Comparison of ENCODE assay signal across 11 cellular contexts in the genomic region with DNA sequence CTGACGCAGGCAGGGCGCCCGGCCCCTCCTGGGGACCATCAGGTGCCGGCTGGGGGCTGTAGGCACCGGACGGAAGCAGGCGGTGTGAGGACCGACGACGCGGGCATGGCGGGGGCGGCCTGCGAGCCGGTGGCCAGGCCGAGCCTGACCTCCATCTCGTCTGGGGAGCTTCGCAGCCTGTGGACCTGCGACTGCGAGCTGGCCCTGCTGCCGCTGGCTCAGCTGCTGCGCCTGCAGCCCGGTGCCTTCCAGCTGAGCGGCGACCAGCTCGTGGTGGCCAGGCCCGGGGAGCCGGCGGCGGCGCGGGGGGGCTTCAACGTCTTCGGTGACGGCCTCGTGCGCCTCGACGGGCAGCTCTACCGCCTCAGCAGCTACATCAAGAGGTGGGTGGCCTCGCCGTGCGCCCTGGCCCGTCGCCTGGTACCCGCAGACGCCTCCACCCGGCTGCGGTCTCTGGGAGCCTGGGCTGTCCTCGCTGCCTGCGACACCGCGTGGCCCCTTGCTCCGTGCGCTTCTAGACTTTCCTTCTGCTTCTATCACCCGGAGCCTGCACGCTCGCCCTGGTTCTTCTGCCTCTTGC. TPM values are rescaled to one million over a fixed set of nuclear protein-coding genes. Genes with fewer than 3 reads are reported as not detected.
DNase-seq lines count a peak whose midpoint lies in the region; ATAC-seq and TF ChIP-seq lines count a peak whose summit lies in the region.
"Had no signal": no experiment of that assay in that cellular context is flagged by ENCODE, and none has a peak within 500 bp of the region (broad histone marks: within the 10 kb centered on the region; RNA-seq: fewer than 3 reads in every experiment).

No MANE protein-coding gene starts in this region.

- POLR2A ChIA-PET in activated CD4-positive, alpha-beta memory T cell treated with anti-CD3 and anti-CD28 coated beads, Interleukin-2, amount 10 ng/mL, durations not matched to agents 7 days and 5 days (lab: Charles Lee) = no interaction called here

- peaks cover 10% of the 10 kb centered on the region for H3K4me1 Mint-ChIP-seq in activated CD4-positive, alpha-beta memory T cell treated with anti-CD3 and anti-CD28 coated beads, Interleukin-2, amount 10 ng/mL, durations not matched to agents 7 days and 5 days

- no peaks in the 10 kb centered on the region for H3K9me3 Mint-ChIP-seq in activated CD4-positive, alpha-beta memory T cell treated with anti-CD3 and anti-CD28 coated beads, Interleukin-2, amount 10 ng/mL, durations not matched to agents 7 days and 5 days

- ATAC-seq in HG02759 (IDR thresholded peaks at IDR 0.05; ENCODE audit: unreplicated experiment) (no peak), HG03432 (IDR thresholded peaks at IDR 0.05; ENCODE audit: unreplicated experiment) (no peak)

- H3K36me3 Mint-ChIP-seq in activated CD4-positive, alpha-beta memory T cell treated with anti-CD3 and anti-CD28 coated beads, Interleukin-2, amount 10 ng/mL, durations not matched to agents 7 days and 5 days (ENCODE audit: low read depth) = no peaks in the 10 kb centered on the region

- WGBS in HUES64 = 8% methylated on average over 58 of the region's 58 CpGs

- TF ChIP-seq CTCF in dorsolateral prefrontal cortex (IDR thresholded peaks at IDR 0.05 in 54 of 56, conservative IDR thresholded peaks at IDR 0.05 in 2 of 56; ENCODE audit: low read depth in 1 of 56, partially characterized antibody in 56 of 56) = no peak

- peak overlapping the region; percentile 47; the same call in 1 of the 2 replicates for H3K9ac ChIP-seq in HUES64 (ENCODE audit: low read depth, low read length)
- peak overlapping the region; percentile 47 to 72 (median 56) for H3K9ac ChIP-seq in skeletal muscle tissue (ENCODE audit: low read depth in 1 of 3, low read length in 3 of 3)

- no peak overlapping the region for H3K4me3 Mint-ChIP-seq in activated CD4-positive, alpha-beta memory T cell treated with anti-CD3 and anti-CD28 coated beads, Interleukin-2, amount 10 ng/mL, durations not matched to agents 7 days and 5 days

- H3K9me3 ChIP-seq in HUES64 (ENCODE audit: insufficient read depth, low read depth, low read length) (no peaks in the 10 kb centered on the region), skeletal muscle tissue (ENCODE audit: control insufficient read depth in 3 of 3, low read length in 3 of 3) (no peaks in the 10 kb centered on the region)

- intact Hi-C loops in dorsolateral prefrontal cortex (cut with DNase I) = no loop called here

- H3K36me3 ChIP-seq in HUES64 (ENCODE audit: insufficient read depth, low read length) = no peaks in the 10 kb centered on the region
- H3K36me3 ChIP-seq in skeletal muscle tissue (ENCODE audit: control insufficient read depth in 3 of 3, insufficient read depth in 3 of 3, low read length in 3 of 3) = peaks cover 0 to 3% (median 0%) of the 10 kb centered on the region in 3 donors
- H3K36me3 ChIP-seq: WERI-Rb-1 had no signal

- H3K27me3 ChIP-seq in HUES64 (ENCODE audit: insufficient read depth, low read length) = peaks cover 53% of the 10 kb centered on the region
- H3K27me3 ChIP-seq in dorsolateral prefrontal cortex = peaks cover 0 to 42% (median 13%) of the 10 kb centered on the region in 45 donors
- H3K27me3 ChIP-seq in skeletal muscle tissue (ENCODE audit: control insufficient read depth in 3 of 3, insufficient read depth in 3 of 3, low read length in 3 of 3) = peaks cover 29 to 37% (median 33%) of the 10 kb centered on the region in 3 donors

- no peak overlapping the region for H3K27ac Mint-ChIP-seq in activated CD4-positive, alpha-beta memory T cell treated with anti-CD3 and anti-CD28 coated beads, Interleukin-2, amount 10 ng/mL, durations not matched to agents 7 days and 5 days

- H3K27ac ChIP-seq in HUES64 (ENCODE audit: low read depth, low read length) (no peak overlapping the region), dorsolateral prefrontal cortex (peak overlapping the region in 45 of 59 donors; percentile 1 to 86 (median 67)), skeletal muscle tissue (ENCODE audit: low read depth, low read length) (peak overlapping the region; percentile 58)
- H3K27ac ChIP-seq: WERI-Rb-1 had no signal

- H3K4me3 ChIP-seq in HUES64 (ENCODE audit: low read length) (peak overlapping the region; percentile 52), dorsolateral prefrontal cortex (peak overlapping the region in 45 of 59 donors; percentile 1 to 54 (median 33)), skeletal muscle tissue (ENCODE audit: low read length in 3 of 3) (peak overlapping the region; percentile 61 to 74 (median 65))

- 0 out of 2 replicates have a peak, but pooled peaks cover 3% of the 10 kb centered on the region for H3K4me1 ChIP-seq in HUES64 (ENCODE audit: insufficient read depth, low read length)
- peaks cover 7 to 14% (median 8%) of the 10 kb centered on the region in 3 donors for H3K4me1 ChIP-seq in skeletal muscle tissue (ENCODE audit: control insufficient read depth in 3 of 3, insufficient read depth in 3 of 3, low read length in 3 of 3)

- H3K27me3 Mint-ChIP-seq in activated CD4-positive, alpha-beta memory T cell treated with anti-CD3 and anti-CD28 coated beads, Interleukin-2, amount 10 ng/mL, durations not matched to agents 7 days and 5 days = peaks cover 60% of the 10 kb centered on the region

- CTCF ChIA-PET in activated CD4-positive, alpha-beta memory T cell treated with anti-CD3 and anti-CD28 coated beads, Interleukin-2, amount 10 ng/mL, durations not matched to agents 7 days and 5 days (lab: Charles Lee) = no interaction called here

- DNase-seq in dorsolateral prefrontal cortex (no peak), left kidney (ENCODE audit: low read depth, low spot score) (peak; percentile 75), NCI-H510A (lab: John Stamatoyannopoulos, UW) (no peak)
- DNase-seq in activated CD4-positive, alpha-beta memory T cell treated with anti-CD3 and anti-CD28 coated beads, Interleukin-2, amount 10 ng/mL, durations not matched to agents 7 days and 5 days = no peak
- DNase-seq: NCI-H82, WERI-Rb-1 had no signal

RNA-seq across cellular contexts. Expression of a gene that starts 0.4 kb away (rescaled TPM):
- polyA plus RNA-seq in HUES64 (2013, experiment 1 of 2) = 1.7 TPM
- polyA plus RNA-seq in HUES64 (2013, experiment 2 of 2) = 2.0 TPM
- total RNA-seq in dorsolateral prefrontal cortex (1 to 10 TPM in 54 of 120 experiments, under 1 TPM in 64, not detected in 2; 0.19 to 6.8 (median 0.87) TPM), skeletal muscle tissue (11.5 TPM)
- under 1 TPM in 1 of 2 experiments, not detected in 1; 0.08 TPM for total RNA-seq in activated CD4-positive, alpha-beta memory T cell treated with anti-CD3 and anti-CD28 coated beads, Interleukin-2, amount 10 ng/mL, durations not matched to agents 7 days and 5 days

RNA-seq across cellular contexts. Expression of a gene that starts 26.0 kb away (rescaled TPM):
- polyA plus RNA-seq in HUES64 (2013, experiment 1 of 2) = not detected
- 0.25 TPM for polyA plus RNA-seq in HUES64 (2013, experiment 2 of 2)
- total RNA-seq in dorsolateral prefrontal cortex = 1 to 10 TPM in 92 of 120 experiments, under 1 TPM in 25, not detected in 3; 0.46 to 4.7 (median 1.6) TPM
- not detected for total RNA-seq in skeletal muscle tissue
- not detected for total RNA-seq in activated CD4-positive, alpha-beta memory T cell treated with anti-CD3 and anti-CD28 coated beads, Interleukin-2, amount 10 ng/mL, durations not matched to agents 7 days and 5 days
- total RNA-seq: bronchial epithelial cell had no signal
